In genomic region chr7:767580-767940, GRCh38 we compare ENCODE assay signal across 9 cellular contexts. TPM values are rescaled to one million over a fixed set of nuclear protein-coding genes. Genes with fewer than 3 reads are reported as not detected.
DNase-seq lines count a peak whose midpoint lies in the region; FAIRE-seq and TF ChIP-seq lines count a peak whose summit lies in the region.
"Had no signal": no experiment of that assay in that cellular context is flagged by ENCODE, and none has a peak within 500 bp of the region (broad histone marks: within the 10 kb centered on the region; RNA-seq: fewer than 3 reads in every experiment).

No MANE protein-coding gene starts in this region.

- H3K27ac Mint-ChIP-seq in astrocyte (ENCODE audit: unreplicated experiment), result no peak overlapping the region

- H3K27me3 ChIP-seq in astrocyte (ENCODE audit: insufficient read depth, low read length), result no peaks in the 10 kb centered on the region

- H3K4me2 ChIP-seq in astrocyte (ENCODE audit: low read length), result peak overlapping the region; percentile 48

- TF ChIP-seq CTCF in astrocyte (IDR thresholded peaks at IDR 0.05; ENCODE audit: insufficient read depth, low read depth, low read length), result no peak

- no peak overlapping the region for H2AFZ ChIP-seq in astrocyte (ENCODE audit: low read depth, low read length)

- in situ Hi-C loops in G401 (cut with HindIII; ENCODE audit: low sequenced_read_pairs), result no loop called here

- no peak overlapping the region for H3K4me3 ChIP-seq in astrocyte (ENCODE audit: insufficient read depth, low read depth, low read length)

- H3K4me3 Mint-ChIP-seq in astrocyte (ENCODE audit: unreplicated experiment), result no peak overlapping the region

- no peak overlapping the region for H3K9ac ChIP-seq in astrocyte (ENCODE audit: low read length)

- H3K27ac ChIP-seq in astrocyte (ENCODE audit: low read depth, low read length), result peak overlapping the region; percentile 42

- no peaks in the 10 kb centered on the region for H3K9me3 Mint-ChIP-seq in astrocyte (ENCODE audit: unreplicated experiment)

- H3K36me3 ChIP-seq in astrocyte (ENCODE audit: insufficient read depth, low read length), result peaks cover 12% of the 10 kb centered on the region

- FAIRE-seq in astrocyte (lab: Jason Lieb, UNC), result no peak

- peak; percentile 98 for DNase-seq in DMS153 (lab: John Stamatoyannopoulos, UW)
- peak; percentile 94 for DNase-seq in NCI-H1694 treated with DMSO at 0.1 percent for 48 hours (lab: John Stamatoyannopoulos, UW)
- no peak for DNase-seq in astrocyte (ENCODE audit: low read depth)
- peak; percentile 89 for DNase-seq in left kidney (ENCODE audit: low read depth, low spot score)
- DNase-seq in hypothalamus (lab: John Stamatoyannopoulos, UW), result no peak
- DNase-seq in nucleus accumbens (lab: John Stamatoyannopoulos, UW), result no peak
- DNase-seq in G401 (ENCODE audit: low spot score), result no peak
- DNase-seq in hepatic stellate cell (ENCODE audit: low spot score), result no peak
- DNase-seq: Karpas-422 had no signal

- H3K4me1 Mint-ChIP-seq in astrocyte (ENCODE audit: low read depth, unreplicated experiment), result no peaks in the 10 kb centered on the region

- no peaks in the 10 kb centered on the region for H3K79me2 ChIP-seq in astrocyte (ENCODE audit: insufficient read depth, low read length)

- H3K27me3 Mint-ChIP-seq in astrocyte (ENCODE audit: low read depth, unreplicated experiment), result no peaks in the 10 kb centered on the region

- peaks cover 19% of the 10 kb centered on the region for H3K36me3 Mint-ChIP-seq in astrocyte (ENCODE audit: low read depth, unreplicated experiment)

- H3K9me3 ChIP-seq in astrocyte (ENCODE audit: insufficient read depth, low read depth, low read length), result peaks cover 4% of the 10 kb centered on the region

- H4K20me1 ChIP-seq in astrocyte (ENCODE audit: insufficient read depth, low read length), result no peaks in the 10 kb centered on the region

- H3K4me1 ChIP-seq in astrocyte (ENCODE audit: insufficient read depth, low read length), result peaks cover 8% of the 10 kb centered on the region

RNA-seq across cellular contexts. Expression of gene PRKAR1B, which starts 40.5 kb away (rescaled TPM):
- total RNA-seq in astrocyte, result 14.7 and 14.8 TPM in 2 replicates
- 73.7 and 83.1 TPM in 2 replicates for total RNA-seq in G401 (2014; rRNA removed; shearing (Covaris generic))

RNA-seq across cellular contexts. Expression of gene DNAAF5, which starts 41.1 kb away (rescaled TPM):
- total RNA-seq in astrocyte, result 24.5 and 25.9 TPM in 2 replicates
- 54.0 and 63.5 TPM in 2 replicates for total RNA-seq in G401 (2014; rRNA removed; shearing (Covaris generic))

Comparison
In these comparisons a context has a peak if more than half of its experiments do, and no peak if none do; other contexts are left out.
1. DNase-seq: peak in DMS153 (single experiment), NCI-H1694 treated with DMSO at 0.1 percent for 48 hours (single experiment) and left kidney (single experiment); none in astrocyte (single experiment), hypothalamus (0 of 51), nucleus accumbens (0 of 56), G401 (single experiment) and hepatic stellate cell (single experiment).